28 cellular contexts compared by ENCODE assay signal in genomic region chr16:71570143-71570542, GRCh38. TPM values are rescaled to one million over a fixed set of nuclear protein-coding genes. Genes with fewer than 3 reads are reported as not detected.
"Had no signal": no experiment of that assay in that cellular context is flagged by ENCODE, and none has a peak within 500 bp of the region (broad histone marks: within the 10 kb centered on the region; RNA-seq: fewer than 3 reads in every experiment).

No MANE protein-coding gene starts in this region.

- H3K4me1 ChIP-seq: tibial artery, uterus had no signal

- ATAC-seq: left ventricle myocardium superior; lower lobe of right lung; natural killer cell treated with Interleukin-12 subunit alpha and Interleukin-12 subunit beta and Interleukin-15 and Interleukin-18, amount 100 ng/mL, for 72 hours; right cardiac atrium; stimulated activated effector memory CD8-positive, alpha-beta T cell treated with anti-CD3 and anti-CD28 coated beads, Interleukin-12 subunit alpha, Interleukin-12 subunit beta, amount 100 ng/mL, for 72 hours had no signal

- H2AFZ ChIP-seq: hepatocyte had no signal

- H3K36me3 Mint-ChIP-seq: natural killer cell treated with Interleukin-12 subunit alpha and Interleukin-12 subunit beta and Interleukin-15 and Interleukin-18, amount 100 ng/mL, for 72 hours; type B pancreatic cell had no signal

- FAIRE-seq: small intestine had no signal

- H3K9me3 Mint-ChIP-seq: natural killer cell treated with Interleukin-12 subunit alpha and Interleukin-12 subunit beta and Interleukin-15 and Interleukin-18, amount 100 ng/mL, for 72 hours; stimulated activated effector memory CD8-positive, alpha-beta T cell treated with anti-CD3 and anti-CD28 coated beads, Interleukin-12 subunit alpha, Interleukin-12 subunit beta, amount 100 ng/mL, for 72 hours; stimulated activated naive CD8-positive, alpha-beta T cell treated with anti-CD3 and anti-CD28 coated beads, Interleukin-15, Interleukin-2, amounts not matched to agents 100 ng/mL and 50 ng/mL, for 24 hours; type B pancreatic cell had no signal

- H3K27me3 ChIP-seq: hepatocyte, ovary, sigmoid colon, spleen, suprapubic skin, tibial artery, uterus had no signal

- H3K27ac ChIP-seq: hepatocyte, lower lobe of right lung, ovary, sigmoid colon, spleen, suprapubic skin, thoracic aorta, tibial artery, uterus had no signal

- DNase-seq: islet precursor cell; left ventricle myocardium superior; mammary epithelial cell; mesenchymal stem cell; naive B cell; ovary; retina; sigmoid colon; spleen; stimulated activated CD4-positive, alpha-beta T cell treated with anti-CD3 and anti-CD28 coated beads, Interleukin-4, amount 100 ng/mL, for 24 hours; stimulated activated naive CD4-positive, alpha-beta T cell; tibial artery; uterus had no signal

- H3K36me3 ChIP-seq: lower lobe of right lung, ovary, sigmoid colon, spleen, suprapubic skin, thoracic aorta, tibial artery, uterus had no signal

- H3K9me3 ChIP-seq: lower lobe of right lung, ovary, sigmoid colon, spleen, suprapubic skin, thoracic aorta, tibial artery, uterus had no signal

- H3K79me2 ChIP-seq: hepatocyte had no signal

- H3K27me3 Mint-ChIP-seq: naive B cell, progenitor cell of endocrine pancreas had no signal

- H3K4me2 ChIP-seq: hepatocyte had no signal

- H3K4me3 ChIP-seq: hepatocyte, lower lobe of right lung, ovary, sigmoid colon, spleen, suprapubic skin, thoracic aorta, tibial artery, uterus had no signal

- H3K4me3 Mint-ChIP-seq: natural killer cell treated with Interleukin-12 subunit alpha and Interleukin-12 subunit beta and Interleukin-15 and Interleukin-18, amount 100 ng/mL, for 72 hours; stimulated activated effector memory CD8-positive, alpha-beta T cell treated with anti-CD3 and anti-CD28 coated beads, Interleukin-12 subunit alpha, Interleukin-12 subunit beta, amount 100 ng/mL, for 72 hours; stimulated activated naive CD8-positive, alpha-beta T cell treated with anti-CD3 and anti-CD28 coated beads, Interleukin-15, Interleukin-2, amounts not matched to agents 100 ng/mL and 50 ng/mL, for 24 hours; type B pancreatic cell had no signal

- H3K27ac Mint-ChIP-seq: natural killer cell treated with Interleukin-12 subunit alpha and Interleukin-12 subunit beta and Interleukin-15 and Interleukin-18, amount 100 ng/mL, for 72 hours; progenitor cell of endocrine pancreas; stimulated activated effector memory CD8-positive, alpha-beta T cell treated with anti-CD3 and anti-CD28 coated beads, Interleukin-12 subunit alpha, Interleukin-12 subunit beta, amount 100 ng/mL, for 72 hours; stimulated activated naive CD8-positive, alpha-beta T cell treated with anti-CD3 and anti-CD28 coated beads, Interleukin-15, Interleukin-2, amounts not matched to agents 100 ng/mL and 50 ng/mL, for 24 hours had no signal

RNA-seq across cellular contexts. Expression of gene TAT, which starts 6.7 kb away (rescaled TPM):
- total RNA-seq: kidney epithelial cell; left ventricle myocardium superior; lower lobe of right lung; mammary epithelial cell; natural killer cell treated with Interleukin-12 subunit alpha and Interleukin-12 subunit beta and Interleukin-15 and Interleukin-18, amount 100 ng/mL, for 72 hours; progenitor cell of endocrine pancreas; sigmoid colon; thoracic aorta had no signal
- polyA plus RNA-seq: mammary epithelial cell, neural cell had no signal

RNA-seq across cellular contexts. Expression of gene CHST4, which starts 43.9 kb away (rescaled TPM):
- total RNA-seq: kidney epithelial cell; left ventricle myocardium superior; natural killer cell treated with Interleukin-12 subunit alpha and Interleukin-12 subunit beta and Interleukin-15 and Interleukin-18, amount 100 ng/mL, for 72 hours; progenitor cell of endocrine pancreas; right cardiac atrium; sigmoid colon; spleen; suprapubic skin; thoracic aorta had no signal
- polyA plus RNA-seq: neural cell, right cardiac atrium had no signal

RNA-seq across cellular contexts. Expression of gene MARVELD3, which starts 55.8 kb away (rescaled TPM):
- total RNA-seq: left ventricle myocardium superior; natural killer cell treated with Interleukin-12 subunit alpha and Interleukin-12 subunit beta and Interleukin-15 and Interleukin-18, amount 100 ng/mL, for 72 hours; omental fat pad; right cardiac atrium; sigmoid colon; subcutaneous adipose tissue; thoracic aorta had no signal
- polyA plus RNA-seq: neural cell had no signal
